21 cellular contexts compared by ENCODE assay signal in genomic region chr2:11864724-11865123, GRCh38.
DNase-seq lines count a peak whose midpoint lies in the region; ATAC-seq, FAIRE-seq and TF ChIP-seq lines count a peak whose summit lies in the region.
"Had no signal": no experiment of that assay in that cellular context is flagged by ENCODE, and none has a peak within 500 bp of the region (broad histone marks: within the 10 kb centered on the region; RNA-seq: fewer than 3 reads in every experiment).

No MANE protein-coding gene starts in this region.

- TF ChIP-seq CTCF in OCI-LY3 (IDR thresholded peaks at IDR 0.05; ENCODE audit: low read depth, low read length) = no peak
- no peak for TF ChIP-seq CTCF in H1 (IDR thresholded peaks at IDR 0.05; ENCODE audit: control extremely low read depth in 1 of 3, insufficient read depth in 1 of 3, low read depth in 1 of 3, low read length in 3 of 3)
- TF ChIP-seq CTCF in hepatocyte (IDR thresholded peaks at IDR 0.05; ENCODE audit: poor library complexity) = no peak
- TF ChIP-seq CTCF in lower lobe of right lung (IDR thresholded peaks at IDR 0.05) = no peak

- peak overlapping the region; percentile 93; the same call in 1 of the 2 replicates for H2BK15ac ChIP-seq in H1 (ENCODE audit: low read length)
- no peak overlapping the region for H2BK15ac ChIP-seq in neuronal stem cell (ENCODE audit: low read length)

- H3K9me2 ChIP-seq in hepatocyte (replicated peaks; ENCODE audit: insufficient read depth) = no peaks in the 10 kb centered on the region

- H3K4me3 ChIP-seq in BLaER1 = no peak overlapping the region
- no peak overlapping the region for H3K4me3 ChIP-seq in OCI-LY3 (ENCODE audit: low read length)
- H3K4me3 ChIP-seq in H1 (ENCODE audit: extremely low read depth in 1 of 4, insufficient read depth in 2 of 4, low read depth in 3 of 4, low read length in 4 of 4) = no peak overlapping the region
- no peak overlapping the region for H3K4me3 ChIP-seq in neuronal stem cell (ENCODE audit: low read length in 2 of 2)
- H3K4me3 ChIP-seq in hepatocyte = no peak overlapping the region
- no peak overlapping the region for H3K4me3 ChIP-seq in lower lobe of right lung
- H3K4me3 ChIP-seq: A549 had no signal

- H2BK12ac ChIP-seq in H1 (ENCODE audit: low read depth, low read length) (peak overlapping the region; percentile 94; the same call in 1 of the 2 replicates), neuronal stem cell (ENCODE audit: low read length) (peak overlapping the region; percentile 18)

- H4K91ac ChIP-seq in H1 (replicated peaks; ENCODE audit: insufficient read length, low read length) (peak overlapping the region; percentile 61), neuronal stem cell (ENCODE audit: low read depth, low read length, poor library complexity) (no peak overlapping the region)

- CTCF ChIA-PET in H1 (lab: Charles Lee; ENCODE audit: partially characterized antibody) = interaction anchor here (0.9 to 1.3 kb wide), 6 partner anchors 9 to 303 kb away, joined by 3 to 4 read pairs (median 3); no protein-coding TSS in a partner anchor

- H3K79me2 ChIP-seq in OCI-LY3 (ENCODE audit: low read length) (no peaks in the 10 kb centered on the region), H1 (ENCODE audit: control insufficient read depth in 1 of 2, insufficient read depth in 2 of 2, low read length in 2 of 2) (no peaks in the 10 kb centered on the region), hepatocyte (no peaks in the 10 kb centered on the region)

- H3K36me3 ChIP-seq in BLaER1 (0 out of 2 replicates have a peak, but pooled peaks cover under 1% of the 10 kb centered on the region), OCI-LY3 (replicated peaks; ENCODE audit: low read depth, low read length) (no peaks in the 10 kb centered on the region), H1 (ENCODE audit: control insufficient read depth in 2 of 4, insufficient read depth in 4 of 4, low read length in 3 of 4) (no peaks in the 10 kb centered on the region), neuronal stem cell (replicated peaks in 1 of 2; ENCODE audit: control insufficient read depth in 2 of 2, insufficient read depth in 2 of 2, low read length in 2 of 2) (no peaks in the 10 kb centered on the region), hepatocyte (replicated peaks; ENCODE audit: insufficient read depth, low read depth) (no peaks in the 10 kb centered on the region), lower lobe of right lung (no peaks in the 10 kb centered on the region)
- H3K36me3 ChIP-seq: MG63 had no signal

- H3K4me2 ChIP-seq in BLaER1 (peak overlapping the region; percentile 69), OCI-LY3 (ENCODE audit: low read length) (peak overlapping the region; percentile 39), H1 (ENCODE audit: insufficient read depth in 1 of 2, low read depth in 2 of 2, low read length in 2 of 2) (no peak overlapping the region), neuronal stem cell (ENCODE audit: insufficient read depth, low read length, poor library complexity, severe bottlenecking) (no peak overlapping the region), hepatocyte (no peak overlapping the region)

- no peak overlapping the region for H4K8ac ChIP-seq in H1 (ENCODE audit: extremely low read depth, insufficient read depth, low read length)
- no peak overlapping the region for H4K8ac ChIP-seq in neuronal stem cell (ENCODE audit: low read depth, low read length)

- DNase-seq in H1 (ENCODE audit: low read depth in 1 of 2, low spot score in 2 of 2) = no peak
- DNase-seq in neuronal stem cell (ENCODE audit: low spot score) = no peak
- DNase-seq in cerebellar cortex (ENCODE audit: low spot score) = no peak
- no peak for DNase-seq in hepatocyte (ENCODE audit: low spot score)
- DNase-seq in lower lobe of right lung = no peak
- DNase-seq in NCI-H187 treated with DMSO at 0.1 percent for 48 hours (lab: John Stamatoyannopoulos, UW) = no peak
- DNase-seq: Calu3; CD4-positive, alpha-beta T cell; HFFc6; KG1; NCI-H1092 treated with DMSO at 0.1 percent for 48 hours; NCI-H1694 treated with DMSO at 0.1 percent for 48 hours; NCI-H2171; NCI-H446 treated with DMSO at 0.1 percent for 48 hours; NCI-H774; SHP77 treated with DMSO at 0.1 percent for 48 hours had no signal

- H4K20me1 ChIP-seq in BLaER1 (no peaks in the 10 kb centered on the region), OCI-LY3 (ENCODE audit: insufficient read depth, low read length) (no peaks in the 10 kb centered on the region), H1 (replicated peaks in 1 of 2; ENCODE audit: control insufficient read depth in 1 of 2, insufficient read depth in 2 of 2, low read length in 2 of 2) (no peaks in the 10 kb centered on the region), hepatocyte (ENCODE audit: insufficient read depth, poor library complexity, severe bottlenecking) (no peaks in the 10 kb centered on the region)

- POLR2A ChIA-PET in H1 (lab: Charles Lee; ENCODE audit: partially characterized antibody) = no interaction called here

- H2AK5ac ChIP-seq in H1 (ENCODE audit: low read depth, low read length) = peak overlapping the region; percentile 93; the same call in 1 of the 2 replicates
- peak overlapping the region; percentile 81 for H2AK5ac ChIP-seq in neuronal stem cell (ENCODE audit: low read depth, low read length)

- H3K27me3 ChIP-seq in BLaER1 (no peaks in the 10 kb centered on the region), OCI-LY3 (ENCODE audit: low read depth, low read length) (peaks cover 47% of the 10 kb centered on the region), H1 (replicated peaks in 1 of 4; ENCODE audit: control insufficient read depth in 3 of 4, extremely low read depth in 1 of 4, insufficient read depth in 3 of 4, low read length in 3 of 4) (no peaks in the 10 kb centered on the region), neuronal stem cell (ENCODE audit: control insufficient read depth in 3 of 3, insufficient read depth in 3 of 3, low read depth in 1 of 3, low read length in 3 of 3) (no peaks in the 10 kb centered on the region), hepatocyte (peaks cover 5% of the 10 kb centered on the region), lower lobe of right lung (ENCODE audit: low read depth) (no peaks in the 10 kb centered on the region)
- H3K27me3 ChIP-seq: MG63 had no signal

- H3K4ac ChIP-seq in H1 (replicated peaks; ENCODE audit: insufficient read length, low read depth, low read length) (peak overlapping the region; percentile 19), neuronal stem cell (ENCODE audit: low read length) (no peak overlapping the region)

- FAIRE-seq in H1 (lab: Jason Lieb, UNC) = no peak
- FAIRE-seq: A549 had no signal

- TF ChIP-seq EP300 in H1 (IDR thresholded peaks at IDR 0.05; ENCODE audit: borderline replicate concordance in 1 of 2, low read depth in 2 of 2, low read length in 2 of 2) = no peak

- H4K5ac ChIP-seq in H1 (ENCODE audit: insufficient read length, low read depth, low read length) = no peak overlapping the region

- H3K79me1 ChIP-seq in H1 (ENCODE audit: low read depth, low read length) (no peaks in the 10 kb centered on the region), neuronal stem cell (ENCODE audit: low read depth, low read length) (no peaks in the 10 kb centered on the region)

- no peak overlapping the region for H3K18ac ChIP-seq in H1 (ENCODE audit: extremely low read depth, low read length)
- peak overlapping the region; percentile 86 for H3K18ac ChIP-seq in neuronal stem cell (ENCODE audit: low read length)

- no peak overlapping the region for H3K14ac ChIP-seq in H1 (ENCODE audit: insufficient read length)
- H3K14ac ChIP-seq in neuronal stem cell (ENCODE audit: low read length) = no peak overlapping the region

- TF ChIP-seq RAD21 in H1 (IDR thresholded peaks at IDR 0.05 in 1 of 2, conservative IDR thresholded peaks at IDR 0.05 in 1 of 2; ENCODE audit: low read depth in 2 of 2, low read length in 2 of 2) = no peak

- H3K23me2 ChIP-seq in H1 (ENCODE audit: low read depth, low read length) = no peaks in the 10 kb centered on the region; the same call in 1 of the 2 replicates

- peak overlapping the region; percentile 84; the same call in 1 of the 2 replicates for H2BK20ac ChIP-seq in H1 (ENCODE audit: low read length)

- H3K4me1 ChIP-seq in BLaER1 = peaks cover 52% of the 10 kb centered on the region
- peaks cover 66% of the 10 kb centered on the region for H3K4me1 ChIP-seq in OCI-LY3 (ENCODE audit: low read length)
- H3K4me1 ChIP-seq in H1 (replicated peaks in 1 of 4; ENCODE audit: control insufficient read depth in 3 of 4, insufficient read depth in 4 of 4, low read length in 3 of 4) = peaks cover 0 to 10% (median 3%) of the 10 kb centered on the region in 4 experiments; a peak in 6 of 7 replicates
- H3K4me1 ChIP-seq in neuronal stem cell (ENCODE audit: control insufficient read depth in 2 of 2, insufficient read depth in 1 of 2, low read depth in 1 of 2, low read length in 2 of 2) = peaks cover 16% of the 10 kb centered on the region in 2 donors
- H3K4me1 ChIP-seq in hepatocyte (ENCODE audit: insufficient read depth) = no peaks in the 10 kb centered on the region
- H3K4me1 ChIP-seq in lower lobe of right lung = peaks cover 16% of the 10 kb centered on the region
- H3K4me1 ChIP-seq: A549 had no signal

- no peak for ATAC-seq in lower lobe of right lung

- no peak overlapping the region for H3K23ac ChIP-seq in H1 (ENCODE audit: insufficient read length)
- no peak overlapping the region for H3K23ac ChIP-seq in neuronal stem cell (ENCODE audit: low read depth, low read length, poor library complexity)

- H2AFZ ChIP-seq in OCI-LY3 (ENCODE audit: low read depth, low read length) (no peak overlapping the region), H1 (ENCODE audit: low read length) (no peak overlapping the region), neuronal stem cell (ENCODE audit: low read length) (no peak overlapping the region), hepatocyte (no peak overlapping the region)

- no peak overlapping the region for H3K27ac ChIP-seq in BLaER1
- H3K27ac ChIP-seq in OCI-LY3 (ENCODE audit: low read length) = no peak overlapping the region
- no peak overlapping the region for H3K27ac ChIP-seq in H1 (ENCODE audit: low read depth, low read length)
- peak overlapping the region; percentile 82 for H3K27ac ChIP-seq in neuronal stem cell (replicated peaks; ENCODE audit: low read length)
- no peak overlapping the region for H3K27ac ChIP-seq in hepatocyte
- no peak overlapping the region for H3K27ac ChIP-seq in lower lobe of right lung
- H3K27ac ChIP-seq: HL-60 had no signal

- intact Hi-C loops in lower lobe of right lung (cut with DNase I) = no loop called here

- H2BK5ac ChIP-seq in H1 (ENCODE audit: low read depth, low read length) (0 out of 2 replicates have a peak overlapping the region, but pooled peaks have one; percentile 53), neuronal stem cell (ENCODE audit: low read length) (no peak overlapping the region)

- no peak for TF ChIP-seq POLR2A in H1 (IDR thresholded peaks at IDR 0.05; ENCODE audit: control extremely low read depth in 1 of 2, low read depth in 2 of 2, low read length in 2 of 2)

- H3K56ac ChIP-seq in H1 (replicated peaks; ENCODE audit: insufficient read length, low read depth, low read length) = no peak overlapping the region

- WGBS in H1 (ENCODE audit: extremely low coverage in 1 of 2, insufficient coverage in 1 of 2, insufficient read length in 1 of 2, insufficient replicate concordance in 2 of 2, low coverage in 1 of 2, low lambda C conversion rate in 2 of 2, missing lambda C conversion rate in 1 of 2), 2 experiments = 98% methylated on average over 8 of the region's 8 CpGs; no CpG with 5 or more reads in 1 of the 2 experiments
- WGBS in neuronal stem cell (ENCODE audit: extremely low coverage in 2 of 2, insufficient read length in 2 of 2, insufficient replicate concordance in 1 of 2), 2 donors = no CpG with 5 or more reads among the region's 8 CpGs
- WGBS in hepatocyte (ENCODE audit: low lambda C conversion rate, missing lambda C conversion rate) = 93% methylated on average over 8 of the region's 8 CpGs

- no peak overlapping the region for H3K9ac ChIP-seq in BLaER1
- H3K9ac ChIP-seq in OCI-LY3 (ENCODE audit: low read length) = no peak overlapping the region
- H3K9ac ChIP-seq in H1 (replicated peaks in 1 of 4; ENCODE audit: extremely low read depth in 1 of 4, low read depth in 3 of 4, low read length in 3 of 4) = no peak overlapping the region
- H3K9ac ChIP-seq in neuronal stem cell (ENCODE audit: low read depth, low read length, poor library complexity) = no peak overlapping the region

- H3K9me3 ChIP-seq in BLaER1 (peaks cover 14% of the 10 kb centered on the region), OCI-LY3 (ENCODE audit: insufficient read depth, low read length) (no peaks in the 10 kb centered on the region), H1 (ENCODE audit: insufficient read depth in 2 of 2, low read depth in 1 of 2, low read length in 1 of 2) (peaks cover 6 to 8% of the 10 kb centered on the region in 2 experiments), neuronal stem cell (replicated peaks in 1 of 2; ENCODE audit: control insufficient read depth in 2 of 2, insufficient read depth in 1 of 2, low read depth in 1 of 2, low read length in 2 of 2) (peaks cover 4 to 21% of the 10 kb centered on the region in 2 donors), hepatocyte (ENCODE audit: low read depth) (no peaks in the 10 kb centered on the region), lower lobe of right lung (no peaks in the 10 kb centered on the region)
- H3K9me3 ChIP-seq: A549, MG63 had no signal

- peak overlapping the region; percentile 24 for H2BK120ac ChIP-seq in H1 (replicated peaks; ENCODE audit: low read depth, low read length)
- H2BK120ac ChIP-seq in neuronal stem cell (ENCODE audit: low read depth, low read length) = peak overlapping the region; percentile 73

Comparison
In these comparisons a context has a peak if more than half of its experiments do, and no peak if none do; other contexts are left out.
1. H3K4me2 ChIP-seq: peak in BLaER1 (single experiment) and OCI-LY3 (single experiment); none in H1 (0 of 2), neuronal stem cell (single experiment) and hepatocyte (single experiment).